19 cellular contexts compared by ENCODE assay signal in the genomic region with DNA sequence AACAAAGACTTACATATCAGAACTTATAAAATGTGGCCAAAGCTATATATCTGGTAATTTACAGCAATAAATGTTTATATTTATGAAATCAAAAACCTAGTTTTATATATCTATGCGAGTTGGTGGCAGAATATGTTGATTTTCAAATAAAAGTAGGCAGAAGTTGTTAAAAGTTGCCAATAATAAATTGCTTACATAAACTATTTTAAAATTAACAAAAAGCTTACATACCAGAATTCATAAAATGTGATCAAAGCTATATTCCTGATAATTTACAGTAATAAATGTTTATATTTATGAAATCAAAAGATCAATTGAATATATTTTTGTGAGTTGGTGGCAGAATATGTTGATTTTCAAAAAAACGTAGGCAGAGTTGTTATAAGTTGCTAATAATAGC.
DNase-seq lines count a peak whose midpoint lies in the region; ATAC-seq, FAIRE-seq and TF ChIP-seq lines count a peak whose summit lies in the region.
"Had no signal": no experiment of that assay in that cellular context is flagged by ENCODE, and none has a peak within 500 bp of the region (broad histone marks: within the 10 kb centered on the region; RNA-seq: fewer than 3 reads in every experiment).

No MANE protein-coding gene starts in this region.

- H3K4me2 ChIP-seq in A549 (no peak overlapping the region), IMR-90 (ENCODE audit: low read depth, low read length) (no peak overlapping the region)
- H3K4me2 ChIP-seq: BLaER1 treated with 17β-estradiol and CSF1 and Interleukin-3, amounts not matched to agents 10 nM and 100 nM had no signal

- H3K18ac ChIP-seq in IMR-90 (ENCODE audit: low read depth, low read length) = no peak overlapping the region

- H3K14ac ChIP-seq in IMR-90 (replicated peaks; ENCODE audit: low read depth, low read length) = no peak overlapping the region

- POLR2A ChIA-PET in A549 (lab: Yijun Ruan, JAX) = no interaction called here
- POLR2A ChIA-PET in IMR-90 (lab: Charles Lee; ENCODE audit: unreplicated experiment) = no interaction called here

- no peaks in the 10 kb centered on the region for H4K20me1 ChIP-seq in IMR-90 (ENCODE audit: insufficient read depth, low read length)
- H4K20me1 ChIP-seq: BLaER1 treated with 17β-estradiol and CSF1 and Interleukin-3, amounts not matched to agents 10 nM and 100 nM had no signal

- no peak overlapping the region for H2BK15ac ChIP-seq in IMR-90 (ENCODE audit: low read depth, low read length)

- no peak overlapping the region for H4K5ac ChIP-seq in IMR-90 (ENCODE audit: low read depth, low read length)

- H2BK120ac ChIP-seq in IMR-90 (ENCODE audit: low read depth, low read length) = no peak overlapping the region

- H3K36me3 ChIP-seq in IMR-90 (ENCODE audit: control insufficient read depth, insufficient read depth, low read length) = no peaks in the 10 kb centered on the region
- H3K36me3 ChIP-seq: BLaER1 treated with 17β-estradiol and CSF1 and Interleukin-3, amounts not matched to agents 10 nM and 100 nM had no signal

- intact Hi-C loops in IMR-90 (cut with micrococcal nuclease) = no loop called here

- TF ChIP-seq POLR2A in A549 (IDR thresholded peaks at IDR 0.05; ENCODE audit: low read length) (no peak), IMR-90 (IDR thresholded peaks at IDR 0.05; ENCODE audit: low read depth, low read length) (no peak)

- H3K4me1 ChIP-seq in A549 (no peaks in the 10 kb centered on the region), IMR-90 (ENCODE audit: control insufficient read depth, insufficient read depth, low read length) (no peaks in the 10 kb centered on the region)
- H3K4me1 ChIP-seq: BLaER1 treated with 17β-estradiol and CSF1 and Interleukin-3, amounts not matched to agents 10 nM and 100 nM; Caco-2 had no signal

- H3K4ac ChIP-seq in IMR-90 (ENCODE audit: low read depth, low read length) = no peak overlapping the region

- no peaks in the 10 kb centered on the region for H3K27me3 ChIP-seq in IMR-90 (ENCODE audit: control insufficient read depth, insufficient read depth, low read length)
- H3K27me3 ChIP-seq: BLaER1 treated with 17β-estradiol and CSF1 and Interleukin-3, amounts not matched to agents 10 nM and 100 nM had no signal

- H3K9me1 ChIP-seq in IMR-90 (ENCODE audit: insufficient read depth, low read length) = no peaks in the 10 kb centered on the region

- CTCF ChIA-PET in A549 (lab: Yijun Ruan, JAX) = no interaction called here
- CTCF ChIA-PET in IMR-90 (lab: Yijun Ruan, JAX) = no interaction called here

- in situ Hi-C loops in IMR-90 (cut with MboI; ENCODE audit: low sequenced_read_pairs) = no loop called here

- ATAC-seq in A549 = no peak
- no peak for ATAC-seq in IMR-90 (ENCODE audit: low read depth)
- ATAC-seq in GM19467 (IDR thresholded peaks at IDR 0.05; ENCODE audit: unreplicated experiment) = no peak
- ATAC-seq: CD8-positive, alpha-beta T cell had no signal

- no peak overlapping the region for H4K91ac ChIP-seq in IMR-90 (ENCODE audit: insufficient read depth, low read depth, low read length)

- TF ChIP-seq CTCF in A549 (IDR thresholded peaks at IDR 0.05) = no peak
- TF ChIP-seq CTCF in IMR-90 (conservative IDR thresholded peaks at IDR 0.05; ENCODE audit: low read depth, low read length) = no peak

- 1% methylated on average over 2 of the region's 2 CpGs for WGBS in A549 (ENCODE audit: missing lambda C conversion rate)
- no CpG with 5 or more reads among the region's 2 CpGs for WGBS in IMR-90 (ENCODE audit: extremely low coverage in 2 of 2, insufficient read length in 1 of 2), 2 experiments

- H2AFZ ChIP-seq in IMR-90 (replicated peaks; ENCODE audit: low read length, poor library complexity) = no peak overlapping the region

- FAIRE-seq in A549 (lab: Jason Lieb, UNC) (no peak), colon (lab: Jason Lieb, UNC) (peak; percentile 41), islet of Langerhans (lab: Jason Lieb, UNC) (peak; percentile 43)
- FAIRE-seq: D721Med, GM12891 had no signal

- H2AK5ac ChIP-seq in IMR-90 (ENCODE audit: low read depth, low read length) = no peak overlapping the region

- H2AK9ac ChIP-seq in IMR-90 (replicated peaks; ENCODE audit: low read depth, low read length, poor library complexity) = no peak overlapping the region

- H3K79me1 ChIP-seq in IMR-90 (ENCODE audit: low read depth in 1 of 2, low read length in 2 of 2) = no peaks in the 10 kb centered on the region

- H3K9ac ChIP-seq in IMR-90 (ENCODE audit: low read depth, low read length) = no peak overlapping the region
- H3K9ac ChIP-seq: BLaER1 treated with 17β-estradiol and CSF1 and Interleukin-3, amounts not matched to agents 10 nM and 100 nM had no signal

- dilution Hi-C loops in IMR-90 (cut with HindIII; ENCODE audit: low sequenced_read_pairs, unreplicated experiment) = no loop called here

- no peak overlapping the region for H2BK5ac ChIP-seq in IMR-90 (ENCODE audit: low read depth, low read length, poor library complexity, severe bottlenecking)

- DNase-seq in A549 (ENCODE audit: low read depth in 1 of 2, low spot score in 1 of 2) (no peak), IMR-90 (no peak), NCI-H774 (lab: John Stamatoyannopoulos, UW) (no peak)
- no peak for DNase-seq in activated CD4-positive, CD25-positive, alpha-beta regulatory T cell treated with anti-CD3 and anti-CD28 coated beads, Interleukin-2, amount 50 U/mL, for 72 hours
- DNase-seq: 8988T; AML-193; Caco-2; Calu3; CD4-positive, alpha-beta T cell; CD8-positive, alpha-beta T cell; DMS79 treated with DMSO at 0.1 percent for 48 hours; GF-D8 had no signal

- no peak overlapping the region for H3K23ac ChIP-seq in IMR-90 (ENCODE audit: low read depth, low read length)

- H3K4me3 ChIP-seq in A549 = no peak overlapping the region
- no peak overlapping the region for H3K4me3 ChIP-seq in IMR-90 (ENCODE audit: insufficient read depth, low read depth, low read length)
- H3K4me3 ChIP-seq: BLaER1 treated with 17β-estradiol and CSF1 and Interleukin-3, amounts not matched to agents 10 nM and 100 nM had no signal

- no TSS peak for BruUV-seq in IMR-90 (replicated peaks; lab: Mats Ljungman, UMichigan)

- H3K27ac ChIP-seq in A549 (no peak overlapping the region), IMR-90 (ENCODE audit: insufficient read depth, low read length) (no peak overlapping the region)
- H3K27ac ChIP-seq: BLaER1 treated with 17β-estradiol and CSF1 and Interleukin-3, amounts not matched to agents 10 nM and 100 nM; C4-2B had no signal

- no peak for TF ChIP-seq RAD21 in A549 (conservative IDR thresholded peaks at IDR 0.05 in 1 of 2, IDR thresholded peaks at IDR 0.05 in 1 of 2)
- no peak for TF ChIP-seq RAD21 in IMR-90 (IDR thresholded peaks at IDR 0.05; ENCODE audit: low read length)

- H3K9me3 ChIP-seq in A549 = no peaks in the 10 kb centered on the region
- H3K9me3 ChIP-seq in IMR-90 (ENCODE audit: control insufficient read depth, insufficient read depth, low read length) = peaks cover 8% of the 10 kb centered on the region; the same call in 1 of the 2 replicates
- H3K9me3 ChIP-seq: BLaER1 treated with 17β-estradiol and CSF1 and Interleukin-3, amounts not matched to agents 10 nM and 100 nM; Caco-2 had no signal

- no peak overlapping the region for H3K56ac ChIP-seq in IMR-90 (ENCODE audit: extremely low read depth, insufficient read depth, low read length)

- no peak overlapping the region for H4K8ac ChIP-seq in IMR-90 (ENCODE audit: low read depth in 2 of 2, low read length in 2 of 2)

- TF ChIP-seq EP300 in A549 (IDR thresholded peaks at IDR 0.05) = no peak

- no peak overlapping the region for H2BK20ac ChIP-seq in IMR-90 (ENCODE audit: low read depth, low read length)

TF ChIP-seq in A549, 52 proteins besides CTCF, POLR2A, EP300 and RAD21:
- TF ChIP-seq TP53 (CRISPR knock-in tag; IDR thresholded peaks at IDR 0.05) = no peak
- peak; percentile 34 for TF ChIP-seq MAFK (IDR thresholded peaks at IDR 0.05; ENCODE audit: partially characterized antibody)

TF ChIP-seq in IMR-90, 13 proteins besides CTCF, POLR2A, EP300 and RAD21:
- no peak for TF ChIP-seq SMC3 (IDR thresholded peaks at IDR 0.05; ENCODE audit: low read depth, low read length)
- peak; percentile 62; the same call in 1 of the 2 replicates for TF ChIP-seq MAFK (IDR thresholded peaks at IDR 0.05; ENCODE audit: low read depth, low read length)
